ENCODE assay signal across 20 cellular contexts in genomic region chr6:127933852-127934840, GRCh38. TPM values are rescaled to one million over a fixed set of nuclear protein-coding genes. Genes with fewer than 3 reads are reported as not detected.
DNase-seq lines count a peak whose midpoint lies in the region; ATAC-seq, FAIRE-seq and TF ChIP-seq lines count a peak whose summit lies in the region.
"Had no signal": no experiment of that assay in that cellular context is flagged by ENCODE, and none has a peak within 500 bp of the region (broad histone marks: within the 10 kb centered on the region; RNA-seq: fewer than 3 reads in every experiment).

No MANE protein-coding gene starts in this region.

- DNase-seq in T-helper 17 cell (no peak), small intestine (peak; percentile 56), T1000 (lab: John Stamatoyannopoulos, UW) (no peak), GM10248 (ENCODE audit: extremely low spot score) (no peak), amygdala (lab: John Stamatoyannopoulos, UW) (no peak)
- DNase-seq: activated gamma-delta T cell treated with Interleukin-2 at 50 U/mL for 16 hours, dorsolateral prefrontal cortex, head of caudate nucleus, mammary epithelial cell, NCI-H1436 treated with DMSO at 0.1 percent for 48 hours, NCI-H2227 treated with DMSO at 0.1 percent for 48 hours, retina had no signal

- POLR2A ChIA-PET in GM10248 (lab: Yijun Ruan, JAX), result no interaction called here

- no peak overlapping the region for H3K4me3 ChIP-seq in small intestine (ENCODE audit: low read depth in 1 of 2, low read length in 2 of 2)
- H3K4me3 ChIP-seq: breast epithelium, dorsolateral prefrontal cortex, HAP-1, tibial nerve had no signal

- peaks cover 40% of the 10 kb centered on the region for H3K4me1 Mint-ChIP-seq in T-helper 17 cell
- peaks cover 56% of the 10 kb centered on the region for H3K4me1 Mint-ChIP-seq in activated naive CD4-positive, alpha-beta T cell treated with anti-CD3 and anti-CD28 coated beads, Interleukin-2, amount 50 U/mL, for 24 hours

- H3K27me3 ChIP-seq in small intestine (ENCODE audit: control insufficient read depth in 2 of 2, insufficient read depth in 2 of 2, low read length in 2 of 2), result no peaks in the 10 kb centered on the region
- H3K27me3 ChIP-seq: breast epithelium, dorsolateral prefrontal cortex, tibial nerve had no signal

- no peak for TF ChIP-seq CTCF in GM10248 (IDR thresholded peaks at IDR 0.05; ENCODE audit: control extremely low read depth, extremely low read depth, low read depth, missing control alignments)

- H3K27ac ChIP-seq in KOPT-K1 (ENCODE audit: low read depth, low read length, poor library complexity, severe bottlenecking) (peak overlapping the region; percentile 32), small intestine (ENCODE audit: low read depth in 1 of 2, low read length in 1 of 2) (peak overlapping the region; percentile 41 to 78)
- H3K27ac ChIP-seq: breast epithelium, dorsolateral prefrontal cortex, RWPE1 had no signal

- no peaks in the 10 kb centered on the region for H3K36me3 Mint-ChIP-seq in T-helper 17 cell (ENCODE audit: low read depth)
- peaks cover 10% of the 10 kb centered on the region for H3K36me3 Mint-ChIP-seq in activated naive CD4-positive, alpha-beta T cell treated with anti-CD3 and anti-CD28 coated beads, Interleukin-2, amount 50 U/mL, for 24 hours

- WGBS in small intestine, 3 donors, result 69 to 83% (median 79%) methylated on average over 7 of the region's 7 CpGs

- peaks cover 3% of the 10 kb centered on the region for H3K9me3 Mint-ChIP-seq in activated naive CD4-positive, alpha-beta T cell treated with anti-CD3 and anti-CD28 coated beads, Interleukin-2, amount 50 U/mL, for 24 hours

- no peaks in the 10 kb centered on the region for H3K27me3 Mint-ChIP-seq in T-helper 17 cell
- H3K27me3 Mint-ChIP-seq in activated naive CD4-positive, alpha-beta T cell treated with anti-CD3 and anti-CD28 coated beads, Interleukin-2, amount 50 U/mL, for 24 hours, result no peaks in the 10 kb centered on the region

- peak; percentile 92 for ATAC-seq in T-helper 17 cell

- H3K9me3 ChIP-seq in KOPT-K1 (ENCODE audit: insufficient read depth, low read length, poor library complexity, severe bottlenecking), result peaks cover 24% of the 10 kb centered on the region
- no peaks in the 10 kb centered on the region for H3K9me3 ChIP-seq in T-helper 17 cell (ENCODE audit: control insufficient read depth, low read length, poor library complexity, severe bottlenecking)
- peaks cover 2% of the 10 kb centered on the region for H3K9me3 ChIP-seq in small intestine (ENCODE audit: control insufficient read depth, low read depth)

- H3K36me3 ChIP-seq in KOPT-K1 (ENCODE audit: insufficient read depth, low read length) (no peaks in the 10 kb centered on the region), small intestine (ENCODE audit: control insufficient read depth in 2 of 2, insufficient read depth in 2 of 2, low read length in 2 of 2) (no peaks in the 10 kb centered on the region)
- H3K36me3 ChIP-seq: breast epithelium, HAP-1, tibial nerve had no signal

- peak overlapping the region; percentile 94 for H3K27ac Mint-ChIP-seq in T-helper 17 cell
- peak overlapping the region; percentile 91 for H3K27ac Mint-ChIP-seq in activated naive CD4-positive, alpha-beta T cell treated with anti-CD3 and anti-CD28 coated beads, Interleukin-2, amount 50 U/mL, for 24 hours

- H3K4me3 Mint-ChIP-seq in T-helper 17 cell, result peak overlapping the region; percentile 84
- H3K4me3 Mint-ChIP-seq in activated naive CD4-positive, alpha-beta T cell treated with anti-CD3 and anti-CD28 coated beads, Interleukin-2, amount 50 U/mL, for 24 hours, result peak overlapping the region; percentile 72

- CTCF ChIA-PET in GM10248 (lab: Yijun Ruan, JAX), result no interaction called here

- no peak for FAIRE-seq in small intestine (lab: Jason Lieb, UNC)
- FAIRE-seq: islet of Langerhans had no signal

- no peaks in the 10 kb centered on the region for H3K4me1 ChIP-seq in small intestine (ENCODE audit: control insufficient read depth in 2 of 2, insufficient read depth in 1 of 2, low read depth in 1 of 2, low read length in 1 of 2)
- H3K4me1 ChIP-seq: breast epithelium, HAP-1, tibial nerve had no signal

RNA-seq across cellular contexts. Expression of gene THEMIS, which starts 33.3 kb away (rescaled TPM):
- total RNA-seq in T-helper 17 cell, result 10 to 100 TPM; 53.9 to 64.7 TPM
- polyA plus RNA-seq in small intestine, result 1 to 10 TPM in 1 of 3 donors, under 1 TPM in 2; 0.25 to 1.4 (median 0.45) TPM
- total RNA-seq: mammary epithelial cell had no signal
- polyA plus RNA-seq: mammary epithelial cell, neural cell had no signal
